Comparison of ENCODE assay signal across 9 cellular contexts in genomic region chr21:41973861-41974751, GRCh38. TPM values are rescaled to one million over a fixed set of nuclear protein-coding genes. Genes with fewer than 3 reads are reported as not detected.
A peak's percentile ranks its signal among the peaks of the same experiment; 100 is the strongest.
DNase-seq lines count a peak whose midpoint lies in the region; ATAC-seq and TF ChIP-seq lines count a peak whose summit lies in the region.
"Had no signal": no experiment of that assay in that cellular context is flagged by ENCODE, and none has a peak within 500 bp of the region (broad histone marks: within the 10 kb centered on the region; RNA-seq: fewer than 3 reads in every experiment).

No MANE protein-coding gene starts in this region.

- H3K9me2 ChIP-seq in DOHH2 (replicated peaks; ENCODE audit: control insufficient read depth, low read length) (no peaks in the 10 kb centered on the region), hepatocyte (replicated peaks; ENCODE audit: insufficient read depth) (no peaks in the 10 kb centered on the region)

- H4K20me1 ChIP-seq in DOHH2 (ENCODE audit: control insufficient read depth, insufficient read depth, low read depth, low read length) (no peaks in the 10 kb centered on the region), hepatocyte (ENCODE audit: insufficient read depth, poor library complexity, severe bottlenecking) (no peaks in the 10 kb centered on the region)

- H3K36me3 ChIP-seq in DOHH2 (ENCODE audit: control insufficient read depth, low read length) (no peaks in the 10 kb centered on the region), KOPT-K1 (ENCODE audit: insufficient read depth, low read length) (no peaks in the 10 kb centered on the region), adrenal gland (replicated peaks in 1 of 2) (no peaks in the 10 kb centered on the region), right lobe of liver (no peaks in the 10 kb centered on the region), tibial artery (no peaks in the 10 kb centered on the region), hepatocyte (replicated peaks; ENCODE audit: insufficient read depth, low read depth) (no peaks in the 10 kb centered on the region)
- H3K36me3 ChIP-seq: gastrocnemius medialis had no signal

- H3K27me3 ChIP-seq in DOHH2 (ENCODE audit: control insufficient read depth, low read length) (no peaks in the 10 kb centered on the region), adrenal gland (no peaks in the 10 kb centered on the region), right lobe of liver (no peaks in the 10 kb centered on the region), tibial artery (peaks cover 0 to 8% of the 10 kb centered on the region in 2 donors), hepatocyte (no peaks in the 10 kb centered on the region)
- H3K27me3 ChIP-seq: gastrocnemius medialis had no signal

- H3K4me1 ChIP-seq in DOHH2 (ENCODE audit: control insufficient read depth, low read length) = peaks cover 16% of the 10 kb centered on the region
- peaks cover 9 to 11% of the 10 kb centered on the region in 2 donors for H3K4me1 ChIP-seq in adrenal gland (replicated peaks in 1 of 2)
- no peaks in the 10 kb centered on the region for H3K4me1 ChIP-seq in right lobe of liver
- H3K4me1 ChIP-seq in tibial artery = no peaks in the 10 kb centered on the region
- no peaks in the 10 kb centered on the region for H3K4me1 ChIP-seq in hepatocyte (ENCODE audit: insufficient read depth)

- H2AFZ ChIP-seq in hepatocyte = no peak overlapping the region

- ATAC-seq in right lobe of liver = peak; percentile 69 to 82 (median 75)

- peak; percentile 38 for TF ChIP-seq CTCF in DOHH2 (IDR thresholded peaks at IDR 0.05; ENCODE audit: low read depth, low read length, poor library complexity, severe bottlenecking)
- no peak for TF ChIP-seq CTCF in adrenal gland (IDR thresholded peaks at IDR 0.05)
- TF ChIP-seq CTCF in right lobe of liver (IDR thresholded peaks at IDR 0.05) = no peak
- no peak for TF ChIP-seq CTCF in tibial artery (IDR thresholded peaks at IDR 0.05)
- no peak for TF ChIP-seq CTCF in hepatocyte (IDR thresholded peaks at IDR 0.05; ENCODE audit: poor library complexity)

- no peak for TF ChIP-seq POLR2A in adrenal gland (IDR thresholded peaks at IDR 0.05)
- TF ChIP-seq POLR2A in right lobe of liver (IDR thresholded peaks at IDR 0.05) = no peak

- no peak overlapping the region for H3K27ac ChIP-seq in DOHH2 (ENCODE audit: low read depth, low read length)
- H3K27ac ChIP-seq in KOPT-K1 (ENCODE audit: low read depth, low read length, poor library complexity, severe bottlenecking) = peak overlapping the region; percentile 55
- H3K27ac ChIP-seq in adrenal gland = peak overlapping the region in 1 of 5 donors; percentile 11
- no peak overlapping the region for H3K27ac ChIP-seq in right lobe of liver
- no peak overlapping the region for H3K27ac ChIP-seq in tibial artery
- no peak overlapping the region for H3K27ac ChIP-seq in hepatocyte

- H3K9me3 ChIP-seq in DOHH2 (ENCODE audit: control insufficient read depth, insufficient read depth, low read length) (no peaks in the 10 kb centered on the region), KOPT-K1 (ENCODE audit: insufficient read depth, low read length, poor library complexity, severe bottlenecking) (peaks cover 14% of the 10 kb centered on the region), adrenal gland (replicated peaks in 1 of 3) (no peaks in the 10 kb centered on the region), right lobe of liver (no peaks in the 10 kb centered on the region), tibial artery (no peaks in the 10 kb centered on the region), hepatocyte (ENCODE audit: low read depth) (no peaks in the 10 kb centered on the region)
- H3K9me3 ChIP-seq: gastrocnemius medialis had no signal

- H3K4me2 ChIP-seq in DOHH2 (ENCODE audit: low read length) (peak overlapping the region; percentile 49), hepatocyte (no peak overlapping the region)

- intact Hi-C loops in adrenal gland (cut with DNase I) (no loop called here), right lobe of liver (cut with DNase I) (no loop called here), tibial artery (cut with DNase I; ENCODE audit: low total_unique reads) (no loop called here)

- 70 to 76% (median 73%) methylated on average over 14 of the region's 14 CpGs for WGBS in adrenal gland, 4 donors
- WGBS in right lobe of liver (ENCODE audit: insufficient coverage, low coverage, low lambda C conversion rate, missing lambda C conversion rate) = 45% methylated on average over 8 of the region's 14 CpGs
- 82% methylated on average over 14 of the region's 14 CpGs for WGBS in hepatocyte (ENCODE audit: low lambda C conversion rate, missing lambda C conversion rate)

- no peaks in the 10 kb centered on the region for H3K79me2 ChIP-seq in DOHH2 (ENCODE audit: control insufficient read depth, low read length)
- H3K79me2 ChIP-seq in hepatocyte = no peaks in the 10 kb centered on the region

- DNase-seq in adrenal gland (peak in 4 of 7 donors; percentile 24 to 72 (median 52)), right lobe of liver (peak in 1 of 3 donors; percentile 45), GM03348 (ENCODE audit: low spot score) (no peak), NCI-H345 treated with DMSO at 0.1 percent for 48 hours (lab: John Stamatoyannopoulos, UW; ENCODE audit: unreplicated experiment) (no peak), tibial artery (no peak), hepatocyte (ENCODE audit: low spot score) (no peak)

- peak overlapping the region; percentile 10 for H3K4me3 ChIP-seq in DOHH2 (ENCODE audit: low read length)
- no peak overlapping the region for H3K4me3 ChIP-seq in adrenal gland
- no peak overlapping the region for H3K4me3 ChIP-seq in right lobe of liver
- H3K4me3 ChIP-seq in tibial artery = no peak overlapping the region
- H3K4me3 ChIP-seq in hepatocyte = no peak overlapping the region
- H3K4me3 ChIP-seq: gastrocnemius medialis had no signal

- H3F3A ChIP-seq in DOHH2 (ENCODE audit: control insufficient read depth, insufficient read depth) = no peaks in the 10 kb centered on the region

RNA-seq across cellular contexts. Expression of gene C2CD2, which starts 20.3 kb away (rescaled TPM):
- total RNA-seq in adrenal gland (100 to 1,000 TPM; 233 to 439 (median 302) TPM), right lobe of liver (10 to 100 TPM in 1 of 6 experiments, 1 to 10 TPM in 5; 7.3 to 11.4 (median 8.3) TPM), hepatocyte (8.6 and 13.9 TPM in 2 replicates)
- polyA plus RNA-seq in adrenal gland (100 to 1,000 TPM; 175 to 284 (median 180) TPM), hepatocyte (6.4 and 7.3 TPM in 2 replicates)

RNA-seq across cellular contexts. Expression of gene ZBTB21, which starts 36.1 kb away (rescaled TPM):
- total RNA-seq in adrenal gland (10 to 100 TPM; 11.0 to 39.1 (median 22.5) TPM), right lobe of liver (10 to 100 TPM in 4 of 6 experiments, 1 to 10 TPM in 2; 3.0 to 28.5 (median 11.2) TPM), hepatocyte (13.8 and 21.5 TPM in 2 replicates)
- polyA plus RNA-seq in adrenal gland (10 to 100 TPM in 1 of 3 donors, 1 to 10 TPM in 2; 6.8 to 10.2 (median 7.6) TPM), hepatocyte (6.0 and 8.1 TPM in 2 replicates)

Comparison
In these comparisons a context has a peak if more than half of its experiments do, and no peak if none do; other contexts are left out.
1. DNase-seq: peak in adrenal gland (4 of 7); none in GM03348 (single experiment), NCI-H345 treated with DMSO at 0.1 percent for 48 hours (single experiment), tibial artery (0 of 2) and hepatocyte (single experiment).
2. RNA of gene C2CD2, which starts 20.3 kb away (total RNA-seq): 233 to 439 TPM in adrenal gland; 8.6 to 13.9 TPM in hepatocyte and 7.3 to 11.4 TPM in right lobe of liver; every median in the first group is over 10 times any median in the second.